25 cellular contexts compared by ENCODE assay signal in genomic region chr12:115755061-115755751, GRCh38.
A peak's percentile ranks its signal among the peaks of the same experiment; 100 is the strongest.
DNase-seq lines count a peak whose midpoint lies in the region; ATAC-seq and TF ChIP-seq lines count a peak whose summit lies in the region.
"Had no signal": no experiment of that assay in that cellular context is flagged by ENCODE, and none has a peak within 500 bp of the region (broad histone marks: within the 10 kb centered on the region; RNA-seq: fewer than 3 reads in every experiment).

No MANE protein-coding gene starts in this region.

- H3K4me1 Mint-ChIP-seq in activated CD8-positive, alpha-beta T cell treated with anti-CD3 and anti-CD28 coated beads for 36 hours (ENCODE audit: low read depth) = no peaks in the 10 kb centered on the region
- H3K4me1 Mint-ChIP-seq: activated CD4-positive, alpha-beta T cell treated with anti-CD3 and anti-CD28 coated beads, Interleukin-2, amount 10 ng/mL, durations not matched to agents 24 days and 14 days; activated CD8-positive, alpha-beta memory T cell treated with anti-CD3 and anti-CD28 coated beads, Interleukin-2, amount 10 ng/mL, durations not matched to agents 7 days and 5 days; activated naive CD4-positive, alpha-beta T cell treated with anti-CD3 and anti-CD28 coated beads, Interleukin-2, amount 10 ng/mL, durations not matched to agents 7 days and 5 days; CD8-positive, alpha-beta memory T cell had no signal

- no peaks in the 10 kb centered on the region for H4K20me1 ChIP-seq in mammary epithelial cell (ENCODE audit: insufficient read depth, low read length)

- H3K4me1 ChIP-seq in HEK293 (ENCODE audit: control insufficient read depth, insufficient read depth, low read length) (no peaks in the 10 kb centered on the region), mammary epithelial cell (ENCODE audit: insufficient read depth, low read length) (peaks cover 9% of the 10 kb centered on the region), prostate gland (replicated peaks) (peaks cover 8% of the 10 kb centered on the region), ascending aorta (no peaks in the 10 kb centered on the region)

- no TSS peak for BruUV-seq in mammary epithelial cell (replicated peaks; lab: Mats Ljungman, UMichigan)

- H3K36me3 Mint-ChIP-seq in activated CD8-positive, alpha-beta T cell treated with anti-CD3 and anti-CD28 coated beads for 36 hours (ENCODE audit: low read depth) = no peaks in the 10 kb centered on the region
- H3K36me3 Mint-ChIP-seq: activated CD8-positive, alpha-beta memory T cell treated with anti-CD3 and anti-CD28 coated beads, Interleukin-2, amount 10 ng/mL, durations not matched to agents 7 days and 5 days; activated naive CD4-positive, alpha-beta T cell treated with anti-CD3 and anti-CD28 coated beads, Interleukin-2, amount 10 ng/mL, durations not matched to agents 7 days and 5 days; CD8-positive, alpha-beta memory T cell had no signal

- H3K27me3 ChIP-seq in BJ (ENCODE audit: control insufficient read depth, insufficient read depth, low read length) (no peaks in the 10 kb centered on the region), mammary epithelial cell (ENCODE audit: insufficient read depth, low read length) (no peaks in the 10 kb centered on the region), prostate gland (replicated peaks; ENCODE audit: insufficient read depth) (no peaks in the 10 kb centered on the region), ascending aorta (no peaks in the 10 kb centered on the region)

- peak overlapping the region; percentile 80 for H3K4me2 ChIP-seq in mammary epithelial cell (ENCODE audit: insufficient read depth, low read depth, low read length)

- 0% methylated on average over 9 of the region's 9 CpGs for WGBS in mammary epithelial cell (ENCODE audit: low coverage, missing lambda C conversion rate)
- 35% methylated on average over 9 of the region's 9 CpGs for WGBS in prostate gland

- in situ Hi-C loops in mammary epithelial cell (cut with MboI; ENCODE audit: low sequenced_read_pairs in 2 of 2) = loop anchor here (5.0 to 25.0 kb wide), 3 partner anchors 393 to 1078 kb away; partner anchors contain the start of gene TBX3 (in 1 of the 2)

- POLR2A ChIA-PET in BJ (lab: Charles Lee) = interaction anchor here (0.7 to 1.2 kb wide), 3 partner anchors 1071 to 1087 kb away, joined by 4 to 7 read pairs (median 7); partner anchors contain the start of gene TBX3
- POLR2A ChIA-PET in HEK293 (lab: Yijun Ruan, JAX) = no interaction called here
- POLR2A ChIA-PET in activated CD8-positive, alpha-beta T cell treated with anti-CD3 and anti-CD28 coated beads for 36 hours (lab: Charles Lee) = no interaction called here

- dilution Hi-C loops in mammary epithelial cell (cut with HindIII; ENCODE audit: low sequenced_read_pairs) = loop anchor here (5.0 kb wide), 2 partner anchors 72 to 1078 kb away; no protein-coding TSS in a partner anchor

- intact Hi-C loops in mammary epithelial cell (cut with micrococcal nuclease) (loop anchor here (5.0 to 10.0 kb wide), 2 partner anchors 600 to 1773 kb away; no protein-coding TSS in a partner anchor), prostate gland (cut with DNase I) (loop anchor here (2.0 to 10.0 kb wide), 5 partner anchors 162 to 1353 kb away; no protein-coding TSS in a partner anchor), Right ventricle myocardium superior (cut with DNase I) (loop anchor here (5.0 kb wide), 1 partner anchor 162 kb away; no protein-coding TSS in a partner anchor), ascending aorta (cut with DNase I) (no loop called here)
- intact Hi-C loops in activated CD8-positive, alpha-beta T cell treated with anti-CD3 and anti-CD28 coated beads for 36 hours (cut with micrococcal nuclease) = no loop called here

- H3K36me3 ChIP-seq in BJ (ENCODE audit: control insufficient read depth, insufficient read depth, low read length) = no peaks in the 10 kb centered on the region
- no peaks in the 10 kb centered on the region for H3K36me3 ChIP-seq in HEK293 (ENCODE audit: control insufficient read depth in 2 of 2, insufficient read depth in 1 of 2, low read length in 2 of 2)
- H3K36me3 ChIP-seq in mammary epithelial cell (ENCODE audit: insufficient read depth, low read length) = no peaks in the 10 kb centered on the region
- H3K36me3 ChIP-seq in prostate gland = no peaks in the 10 kb centered on the region
- no peaks in the 10 kb centered on the region for H3K36me3 ChIP-seq in ascending aorta
- H3K36me3 ChIP-seq: upper lobe of right lung, WERI-Rb-1 had no signal

- H2AFZ ChIP-seq in mammary epithelial cell (ENCODE audit: low read depth, low read length) = peak overlapping the region; percentile 95

- TF ChIP-seq CTCF in BJ (IDR thresholded peaks at IDR 0.05; ENCODE audit: insufficient read depth, low read depth, low read length) = no peak
- no peak for TF ChIP-seq CTCF in HEK293 (tag by site-specific recombination; IDR thresholded peaks at IDR 0.05)
- TF ChIP-seq CTCF in mammary epithelial cell (conservative IDR thresholded peaks at IDR 0.05 in 1 of 2, IDR thresholded peaks at IDR 0.05 in 1 of 2; ENCODE audit: extremely low read depth in 1 of 2, insufficient read depth in 1 of 2, low read depth in 1 of 2, low read length in 2 of 2) = no peak
- TF ChIP-seq CTCF in prostate gland (IDR thresholded peaks at IDR 0.05) = no peak
- TF ChIP-seq CTCF in activated CD8-positive, alpha-beta T cell treated with anti-CD3 and anti-CD28 coated beads for 36 hours (IDR thresholded peaks at IDR 0.05) = no peak
- TF ChIP-seq CTCF in ascending aorta (IDR thresholded peaks at IDR 0.05) = no peak

- H3K27me3 Mint-ChIP-seq in activated CD8-positive, alpha-beta T cell treated with anti-CD3 and anti-CD28 coated beads for 36 hours = peaks cover 17% of the 10 kb centered on the region

- H3K9me3 ChIP-seq in HEK293 (ENCODE audit: control insufficient read depth, insufficient read depth, low read depth, low read length) (no peaks in the 10 kb centered on the region), mammary epithelial cell (replicated peaks; ENCODE audit: insufficient read depth, low read length) (no peaks in the 10 kb centered on the region), prostate gland (no peaks in the 10 kb centered on the region), ascending aorta (no peaks in the 10 kb centered on the region)
- H3K9me3 ChIP-seq: upper lobe of right lung had no signal

- CTCF ChIA-PET in BJ (lab: Yijun Ruan, JAX) (interaction anchor here (0.6 to 5.0 kb wide), 10 partner anchors 16 to 1130 kb away, joined by 3 to 59 read pairs (median 6); partner anchors contain the start of gene TBX3), HEK293 (lab: Yijun Ruan, JAX) (interaction anchor here (0.6 to 1.5 kb wide), 10 partner anchors 8 to 1788 kb away, joined by 3 to 6 read pairs (median 4); no protein-coding TSS in a partner anchor), mammary epithelial cell (lab: Charles Lee; ENCODE audit: low non-redundant PET) (no interaction called here)
- CTCF ChIA-PET in activated CD8-positive, alpha-beta T cell treated with anti-CD3 and anti-CD28 coated beads for 36 hours (lab: Charles Lee) = interaction anchor here (1.1 kb wide), 1 partner anchor 8 kb away, joined by 3 read pairs; no protein-coding TSS in a partner anchor

- no peak overlapping the region for H3K4me3 Mint-ChIP-seq in activated CD8-positive, alpha-beta T cell treated with anti-CD3 and anti-CD28 coated beads for 36 hours
- H3K4me3 Mint-ChIP-seq: activated CD4-positive, alpha-beta T cell treated with anti-CD3 and anti-CD28 coated beads, Interleukin-2, amount 10 ng/mL, durations not matched to agents 24 days and 14 days; activated CD8-positive, alpha-beta memory T cell treated with anti-CD3 and anti-CD28 coated beads, Interleukin-2, amount 10 ng/mL, durations not matched to agents 7 days and 5 days; activated naive CD4-positive, alpha-beta T cell treated with anti-CD3 and anti-CD28 coated beads, Interleukin-2, amount 10 ng/mL, durations not matched to agents 7 days and 5 days; activated T-cell treated with anti-CD3 and anti-CD28 coated beads, Interleukin-2, amount 50 U/mL, for 72 hours; CD8-positive, alpha-beta memory T cell; dendritic cell treated with granulocyte-macrophage colony-stimulating factor and Interleukin-4, amounts not matched to agents 40 ng/mL and 50 ng/mL, for 4 days; T-helper 2 cell treated with Interferon-gamma antibody and Interleukin-4, amounts not matched to agents 5 μg/mL and 100 μg/mL, for 36 hours had no signal

- no peak for ATAC-seq in Right ventricle myocardium superior (ENCODE audit: poor library complexity)
- ATAC-seq in activated CD8-positive, alpha-beta T cell treated with anti-CD3 and anti-CD28 coated beads for 36 hours = no peak
- ATAC-seq: activated CD8-positive, alpha-beta memory T cell treated with anti-CD3 and anti-CD28 coated beads, Interleukin-2, amount 10 ng/mL, durations not matched to agents 7 days and 5 days; activated T-cell treated with anti-CD3 and anti-CD28 coated beads, Interleukin-2, amount 50 U/mL, for 72 hours; SK-N-SH treated with all-trans-retinoic acid at 6 μM for 48 hours; upper lobe of right lung had no signal

- DNase-seq in BJ (ENCODE audit: low read depth) (no peak), mammary epithelial cell (no peak), prostate gland (ENCODE audit: low spot score) (no peak), Right ventricle myocardium superior (no peak), ascending aorta (ENCODE audit: low spot score in 2 of 2) (no peak)
- DNase-seq in activated CD8-positive, alpha-beta T cell treated with anti-CD3 and anti-CD28 coated beads for 36 hours = no peak
- DNase-seq: activated CD4-positive, alpha-beta T cell treated with anti-CD3 and anti-CD28 coated beads, Interleukin-2, amount 10 ng/mL, durations not matched to agents 24 days and 14 days; activated CD8-positive, alpha-beta memory T cell treated with anti-CD3 and anti-CD28 coated beads, Interleukin-2, amount 10 ng/mL, durations not matched to agents 7 days and 5 days; activated naive CD4-positive, alpha-beta T cell treated with anti-CD3 and anti-CD28 coated beads, Interleukin-2, amount 10 ng/mL, durations not matched to agents 7 days and 5 days; activated T-cell treated with anti-CD3 and anti-CD28 coated beads, Interleukin-2, amount 50 U/mL, for 72 hours; CD8-positive, alpha-beta memory T cell; central memory CD4-positive, alpha-beta T cell; HCEC 1CT; NCI-H1092; NCI-H2029; NCI-H226; NCI-H774; nucleus accumbens; upper lobe of right lung; WERI-Rb-1 had no signal

- peak overlapping the region; percentile 82 for H3K9ac ChIP-seq in mammary epithelial cell (ENCODE audit: insufficient read depth, low read length)

- no peak overlapping the region for H3K27ac Mint-ChIP-seq in activated CD8-positive, alpha-beta T cell treated with anti-CD3 and anti-CD28 coated beads for 36 hours
- H3K27ac Mint-ChIP-seq: activated CD4-positive, alpha-beta T cell treated with anti-CD3 and anti-CD28 coated beads, Interleukin-2, amount 10 ng/mL, durations not matched to agents 24 days and 14 days; activated CD8-positive, alpha-beta memory T cell treated with anti-CD3 and anti-CD28 coated beads, Interleukin-2, amount 10 ng/mL, durations not matched to agents 7 days and 5 days; activated naive CD4-positive, alpha-beta T cell treated with anti-CD3 and anti-CD28 coated beads, Interleukin-2, amount 10 ng/mL, durations not matched to agents 7 days and 5 days; activated T-cell treated with anti-CD3 and anti-CD28 coated beads, Interleukin-2, amount 50 U/mL, for 72 hours; CD8-positive, alpha-beta memory T cell; dendritic cell treated with granulocyte-macrophage colony-stimulating factor and Interleukin-4, amounts not matched to agents 40 ng/mL and 50 ng/mL, for 4 days; T-helper 2 cell treated with Interferon-gamma antibody and Interleukin-4, amounts not matched to agents 5 μg/mL and 100 μg/mL, for 36 hours had no signal

- no peak overlapping the region for H3K27ac ChIP-seq in HEK293 (ENCODE audit: extremely low read depth, low read depth, low read length)
- peak overlapping the region; percentile 84 for H3K27ac ChIP-seq in mammary epithelial cell (ENCODE audit: insufficient read depth, low read depth, low read length)
- peak overlapping the region; percentile 94 to 97 for H3K27ac ChIP-seq in prostate gland
- no peak overlapping the region for H3K27ac ChIP-seq in ascending aorta
- H3K27ac ChIP-seq: RWPE1, upper lobe of right lung, WERI-Rb-1 had no signal

- no peak for TF ChIP-seq POLR2A in prostate gland (IDR thresholded peaks at IDR 0.05)

- no peaks in the 10 kb centered on the region for H3K9me3 Mint-ChIP-seq in activated CD8-positive, alpha-beta T cell treated with anti-CD3 and anti-CD28 coated beads for 36 hours
- H3K9me3 Mint-ChIP-seq: activated CD4-positive, alpha-beta T cell treated with anti-CD3 and anti-CD28 coated beads, Interleukin-2, amount 10 ng/mL, durations not matched to agents 24 days and 14 days; activated naive CD4-positive, alpha-beta T cell treated with anti-CD3 and anti-CD28 coated beads, Interleukin-2, amount 10 ng/mL, durations not matched to agents 7 days and 5 days; activated T-cell treated with anti-CD3 and anti-CD28 coated beads, Interleukin-2, amount 50 U/mL, for 72 hours; dendritic cell treated with granulocyte-macrophage colony-stimulating factor and Interleukin-4, amounts not matched to agents 40 ng/mL and 50 ng/mL, for 4 days; T-helper 2 cell treated with Interferon-gamma antibody and Interleukin-4, amounts not matched to agents 5 μg/mL and 100 μg/mL, for 36 hours had no signal

- H3K4me3 ChIP-seq in BJ (ENCODE audit: low read depth, low read length) (peak overlapping the region; percentile 34), HEK293 (ENCODE audit: low read depth, low read length) (no peak overlapping the region), mammary epithelial cell (replicated peaks in 1 of 3; ENCODE audit: insufficient read depth in 1 of 3, low read depth in 2 of 3, low read length in 3 of 3) (peak overlapping the region; percentile 40 to 67 (median 59)), prostate gland (peak overlapping the region; percentile 7 to 31), ascending aorta (no peak overlapping the region)
- H3K4me3 ChIP-seq: upper lobe of right lung had no signal

- H3K79me2 ChIP-seq in mammary epithelial cell (ENCODE audit: insufficient read depth, low read length) = no peaks in the 10 kb centered on the region

Comparison
In these comparisons a context has a peak if more than half of its experiments do, and no peak if none do; other contexts are left out.
1. H3K4me3 ChIP-seq: peak in BJ (single experiment), mammary epithelial cell (3 of 3) and prostate gland (2 of 2); none in HEK293 (single experiment) and ascending aorta (0 of 2).
2. H3K27ac ChIP-seq: peak in mammary epithelial cell (single experiment) and prostate gland (2 of 2); none in HEK293 (single experiment) and ascending aorta (0 of 2).
3. intact Hi-C loops: an anchor here in mammary epithelial cell (5.0 to 10.0 kb wide), prostate gland (2.0 to 10.0 kb wide) and Right ventricle myocardium superior (5.0 kb wide); none called in activated CD8-positive, alpha-beta T cell treated with anti-CD3 and anti-CD28 coated beads for 36 hours and ascending aorta.